2 cellular contexts compared by ENCODE assay signal in genomic region chr15:35495075-35495474, GRCh38.
TF ChIP-seq lines count a peak whose summit lies in the region.

No MANE protein-coding gene starts in this region.

TF ChIP-seq in IMR-90, 13 proteins besides CTCF, POLR2A, EP300 and RAD21:
- TF ChIP-seq RCOR1 (IDR thresholded peaks at IDR 0.05; ENCODE audit: insufficient replicate concordance, low read length) = no peak
- no peak for TF ChIP-seq USF2 (IDR thresholded peaks at IDR 0.05; ENCODE audit: low read depth, low read length)
- TF ChIP-seq FOS (IDR thresholded peaks at IDR 0.05; ENCODE audit: low read depth, low read length) = no peak
- TF ChIP-seq RFX5 (IDR thresholded peaks at IDR 0.05; ENCODE audit: low read depth, low read length) = no peak
- no peak for TF ChIP-seq MAFK (IDR thresholded peaks at IDR 0.05; ENCODE audit: low read depth, low read length)
- TF ChIP-seq MXI1 (IDR thresholded peaks at IDR 0.05; ENCODE audit: borderline replicate concordance, low read depth, low read length) = no peak
- TF ChIP-seq CHD1 (IDR thresholded peaks at IDR 0.05; ENCODE audit: low read depth, low read length) = no peak
- no peak for TF ChIP-seq NFE2L2 (IDR thresholded peaks at IDR 0.05; ENCODE audit: low read depth, low read length)
- no peak for TF ChIP-seq SMC3 (IDR thresholded peaks at IDR 0.05; ENCODE audit: low read depth, low read length)
- TF ChIP-seq CEBPB (IDR thresholded peaks at IDR 0.05; ENCODE audit: low read depth, low read length) = no peak
- no peak for TF ChIP-seq BHLHE40 (IDR thresholded peaks at IDR 0.05; ENCODE audit: low read depth, low read length)
- no peak for TF ChIP-seq ELK1 (IDR thresholded peaks at IDR 0.05; ENCODE audit: borderline replicate concordance, low read depth, low read length)
- TF ChIP-seq MAZ (IDR thresholded peaks at IDR 0.05; ENCODE audit: borderline replicate concordance, low read depth, low read length) = no peak
TF ChIP-seq in IMR-90: peak in this region for 0.

TF ChIP-seq in endothelial cell of umbilical vein, 7 proteins besides CTCF, POLR2A, EP300 and RAD21:
- no peak for TF ChIP-seq MAX (IDR thresholded peaks at IDR 0.05; ENCODE audit: insufficient read depth, insufficient read length)
- TF ChIP-seq GATA2 (IDR thresholded peaks at IDR 0.05; ENCODE audit: insufficient read depth, insufficient read length, low read depth, low read length) = no peak
- no peak for TF ChIP-seq JUN (IDR thresholded peaks at IDR 0.05; ENCODE audit: borderline replicate concordance, insufficient read depth, insufficient read length, low read depth)
- TF ChIP-seq EZH2 (IDR thresholded peaks at IDR 0.05; ENCODE audit: borderline replicate concordance, low read depth, low read length, severe bottlenecking) = no peak
- no peak for TF ChIP-seq MYC (IDR thresholded peaks at IDR 0.05; ENCODE audit: low read depth, low read length)
- TF ChIP-seq POLR2AphosphoS5 (IDR thresholded peaks at IDR 0.05; ENCODE audit: insufficient read depth, low read depth, low read length) = no peak
- no peak for TF ChIP-seq FOS (IDR thresholded peaks at IDR 0.05; ENCODE audit: borderline replicate concordance, insufficient read depth, low read length)
